In the genomic region with DNA sequence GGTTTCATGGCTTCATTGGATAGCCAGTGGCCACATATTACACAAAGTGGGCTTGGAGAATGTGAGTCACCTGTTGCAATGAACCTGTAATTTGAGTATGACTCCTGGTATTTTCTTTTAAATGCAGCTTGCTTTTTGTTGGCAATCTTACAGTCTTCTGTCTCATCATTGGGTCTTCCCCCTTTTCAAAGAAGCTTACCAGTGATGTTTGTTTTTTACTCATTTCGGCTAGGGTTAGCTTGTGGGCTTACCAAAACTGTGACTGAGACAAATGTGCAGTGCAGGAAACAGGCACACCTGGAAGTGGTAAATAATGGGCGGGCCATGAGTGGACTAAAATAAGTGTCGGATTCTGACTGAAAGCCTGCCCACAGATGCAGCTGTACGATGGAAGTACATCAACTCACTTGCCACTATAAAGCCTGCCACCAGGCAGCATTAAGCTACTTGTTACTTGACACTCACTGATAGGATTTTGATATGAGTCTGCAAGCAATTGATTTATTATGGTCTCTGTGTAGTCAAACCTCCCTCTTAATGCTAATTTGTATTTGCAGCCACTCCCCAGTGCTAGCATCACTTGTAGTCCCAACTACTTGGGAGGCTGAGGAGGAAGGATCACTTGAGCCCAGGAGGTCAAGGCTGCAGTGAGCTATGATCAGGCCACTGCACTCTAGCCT, we compare ENCODE assay signal across 1 cellular context.
TF ChIP-seq lines count a peak whose summit lies in the region.

No MANE protein-coding gene starts in this region.

TF ChIP-seq in GM12878, 131 proteins besides CTCF, POLR2A, EP300 and RAD21 (continues in another document):
- TF ChIP-seq, protein P1, sequence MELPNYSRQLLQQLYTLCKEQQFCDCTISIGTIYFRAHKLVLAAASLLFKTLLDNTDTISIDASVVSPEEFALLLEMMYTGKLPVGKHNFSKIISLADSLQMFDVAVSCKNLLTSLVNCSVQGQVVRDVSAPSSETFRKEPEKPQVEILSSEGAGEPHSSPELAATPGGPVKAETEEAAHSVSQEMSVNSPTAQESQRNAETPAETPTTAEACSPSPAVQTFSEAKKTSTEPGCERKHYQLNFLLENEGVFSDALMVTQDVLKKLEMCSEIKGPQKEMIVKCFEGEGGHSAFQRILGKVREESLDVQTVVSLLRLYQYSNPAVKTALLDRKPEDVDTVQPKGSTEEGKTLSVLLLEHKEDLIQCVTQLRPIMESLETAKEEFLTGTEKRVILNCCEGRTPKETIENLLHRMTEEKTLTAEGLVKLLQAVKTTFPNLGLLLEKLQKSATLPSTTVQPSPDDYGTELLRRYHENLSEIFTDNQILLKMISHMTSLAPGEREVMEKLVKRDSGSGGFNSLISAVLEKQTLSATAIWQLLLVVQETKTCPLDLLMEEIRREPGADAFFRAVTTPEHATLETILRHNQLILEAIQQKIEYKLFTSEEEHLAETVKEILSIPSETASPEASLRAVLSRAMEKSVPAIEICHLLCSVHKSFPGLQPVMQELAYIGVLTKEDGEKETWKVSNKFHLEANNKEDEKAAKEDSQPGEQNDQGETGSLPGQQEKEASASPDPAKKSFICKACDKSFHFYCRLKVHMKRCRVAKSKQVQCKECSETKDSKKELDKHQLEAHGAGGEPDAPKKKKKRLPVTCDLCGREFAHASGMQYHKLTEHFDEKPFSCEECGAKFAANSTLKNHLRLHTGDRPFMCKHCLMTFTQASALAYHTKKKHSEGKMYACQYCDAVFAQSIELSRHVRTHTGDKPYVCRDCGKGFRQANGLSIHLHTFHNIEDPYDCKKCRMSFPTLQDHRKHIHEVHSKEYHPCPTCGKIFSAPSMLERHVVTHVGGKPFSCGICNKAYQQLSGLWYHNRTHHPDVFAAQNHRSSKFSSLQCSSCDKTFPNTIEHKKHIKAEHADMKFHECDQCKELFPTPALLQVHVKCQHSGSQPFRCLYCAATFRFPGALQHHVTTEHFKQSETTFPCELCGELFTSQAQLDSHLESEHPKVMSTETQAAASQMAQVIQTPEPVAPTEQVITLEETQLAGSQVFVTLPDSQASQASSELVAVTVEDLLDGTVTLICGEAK (IDR thresholded peaks at IDR 0.05; ENCODE audit: borderline replicate concordance): no peak; the same call in 1 of the 2 replicates
- TF ChIP-seq EED (IDR thresholded peaks at IDR 0.05; ENCODE audit: low read depth) (peak; percentile 75), ZBED1 (IDR thresholded peaks at IDR 0.05; ENCODE audit: borderline replicate concordance) (0 out of 2 replicates have a peak, but pooled peaks have one; percentile 43), POLR2AphosphoS2 (IDR thresholded peaks at IDR 0.05; ENCODE audit: low read depth, low read length) (no peak), FOS (IDR thresholded peaks at IDR 0.05; ENCODE audit: borderline replicate concordance, extremely low read depth, insufficient read length) (no peak), NFIC (IDR thresholded peaks at IDR 0.05; ENCODE audit: low read depth, low read length) (peak; percentile 81), BCL11A (IDR thresholded peaks at IDR 0.05; ENCODE audit: low read depth, low read length) (peak; percentile 65), BRCA1 (IDR thresholded peaks at IDR 0.05; ENCODE audit: low read depth, low read length) (no peak), GATAD2B (conservative IDR thresholded peaks at IDR 0.05; ENCODE audit: low read depth) (0 out of 2 replicates have a peak, but pooled peaks have one; percentile 43), KAT2A (conservative IDR thresholded peaks at IDR 0.05; ENCODE audit: control insufficient read depth, low read depth, low read length) (no peak), ETV6 (conservative IDR thresholded peaks at IDR 0.05 in 1 of 2, IDR thresholded peaks at IDR 0.05 in 1 of 2; ENCODE audit: borderline replicate concordance in 1 of 2, low read depth in 1 of 2) (peak in 1 of 2 experiments; percentile 86; a peak in 2 of 4 replicates), SRF (IDR thresholded peaks at IDR 0.05; ENCODE audit: low read depth in 2 of 2, low read length in 2 of 2) (0 out of 4 replicates have a peak, but pooled peaks of 1 of the 2 experiments have one; percentile 31), HDGF (IDR thresholded peaks at IDR 0.05) (no peak), RB1 (IDR thresholded peaks at IDR 0.05; ENCODE audit: borderline replicate concordance) (no peak), NBN (IDR thresholded peaks at IDR 0.05) (peak; percentile 70; the same call in 1 of the 2 replicates), RCOR1 (conservative IDR thresholded peaks at IDR 0.05; ENCODE audit: low read depth, low read length) (no peak), SMAD5 (IDR thresholded peaks at IDR 0.05; ENCODE audit: low read depth) (no peak), IKZF1 (conservative IDR thresholded peaks at IDR 0.05) (peak; percentile 61), POU2F2 (IDR thresholded peaks at IDR 0.05; ENCODE audit: borderline replicate concordance, low read depth, low read length) (peak; percentile 44; the same call in 1 of the 3 replicates), ZZZ3 (IDR thresholded peaks at IDR 0.05; ENCODE audit: control insufficient read depth, insufficient read length, low read depth) (no peak), PAX5 (IDR thresholded peaks at IDR 0.05; ENCODE audit: borderline replicate concordance, low read depth, low read length) (0 out of 2 replicates have a peak, but pooled peaks have one; percentile 18), CREM (IDR thresholded peaks at IDR 0.05; ENCODE audit: low read depth) (peak; percentile 58), SUPT20H (IDR thresholded peaks at IDR 0.05; ENCODE audit: borderline replicate concordance, control insufficient read depth, low read depth, low read length) (no peak), SMC3 (IDR thresholded peaks at IDR 0.05; ENCODE audit: borderline replicate concordance, low read length) (no peak), SREBF1 (IDR thresholded peaks at IDR 0.05; ENCODE audit: low read length) (no peak), RBBP5 (conservative IDR thresholded peaks at IDR 0.05) (no peak), DPF2 (IDR thresholded peaks at IDR 0.05) (0 out of 2 replicates have a peak, but pooled peaks have one; percentile 51), SP1 (IDR thresholded peaks at IDR 0.05; ENCODE audit: low read depth, low read length) (peak; percentile 19), MEF2B (IDR thresholded peaks at IDR 0.05; ENCODE audit: partially characterized antibody, poor library complexity, severe bottlenecking) (peak; percentile 69), IRF4 (IDR thresholded peaks at IDR 0.05; ENCODE audit: low read depth, low read length) (peak; percentile 43; the same call in 1 of the 2 replicates)
- TF ChIP-seq, protein P2, sequence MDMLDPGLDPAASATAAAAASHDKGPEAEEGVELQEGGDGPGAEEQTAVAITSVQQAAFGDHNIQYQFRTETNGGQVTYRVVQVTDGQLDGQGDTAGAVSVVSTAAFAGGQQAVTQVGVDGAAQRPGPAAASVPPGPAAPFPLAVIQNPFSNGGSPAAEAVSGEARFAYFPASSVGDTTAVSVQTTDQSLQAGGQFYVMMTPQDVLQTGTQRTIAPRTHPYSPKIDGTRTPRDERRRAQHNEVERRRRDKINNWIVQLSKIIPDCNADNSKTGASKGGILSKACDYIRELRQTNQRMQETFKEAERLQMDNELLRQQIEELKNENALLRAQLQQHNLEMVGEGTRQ (IDR thresholded peaks at IDR 0.05; ENCODE audit: borderline replicate concordance, low read depth, low read length): no peak
- TF ChIP-seq, protein P3, sequence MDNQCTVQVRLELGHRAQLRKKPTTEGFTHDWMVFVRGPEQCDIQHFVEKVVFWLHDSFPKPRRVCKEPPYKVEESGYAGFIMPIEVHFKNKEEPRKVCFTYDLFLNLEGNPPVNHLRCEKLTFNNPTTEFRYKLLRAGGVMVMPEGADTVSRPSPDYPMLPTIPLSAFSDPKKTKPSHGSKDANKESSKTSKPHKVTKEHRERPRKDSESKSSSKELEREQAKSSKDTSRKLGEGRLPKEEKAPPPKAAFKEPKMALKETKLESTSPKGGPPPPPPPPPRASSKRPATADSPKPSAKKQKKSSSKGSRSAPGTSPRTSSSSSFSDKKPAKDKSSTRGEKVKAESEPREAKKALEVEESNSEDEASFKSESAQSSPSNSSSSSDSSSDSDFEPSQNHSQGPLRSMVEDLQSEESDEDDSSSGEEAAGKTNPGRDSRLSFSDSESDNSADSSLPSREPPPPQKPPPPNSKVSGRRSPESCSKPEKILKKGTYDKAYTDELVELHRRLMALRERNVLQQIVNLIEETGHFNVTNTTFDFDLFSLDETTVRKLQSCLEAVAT (IDR thresholded peaks at IDR 0.05): peak; percentile 95
- TF ChIP-seq, protein P4, sequence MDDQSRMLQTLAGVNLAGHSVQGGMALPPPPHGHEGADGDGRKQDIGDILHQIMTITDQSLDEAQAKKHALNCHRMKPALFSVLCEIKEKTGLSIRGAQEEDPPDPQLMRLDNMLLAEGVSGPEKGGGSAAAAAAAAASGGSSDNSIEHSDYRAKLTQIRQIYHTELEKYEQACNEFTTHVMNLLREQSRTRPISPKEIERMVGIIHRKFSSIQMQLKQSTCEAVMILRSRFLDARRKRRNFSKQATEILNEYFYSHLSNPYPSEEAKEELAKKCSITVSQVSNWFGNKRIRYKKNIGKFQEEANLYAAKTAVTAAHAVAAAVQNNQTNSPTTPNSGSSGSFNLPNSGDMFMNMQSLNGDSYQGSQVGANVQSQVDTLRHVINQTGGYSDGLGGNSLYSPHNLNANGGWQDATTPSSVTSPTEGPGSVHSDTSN (IDR thresholded peaks at IDR 0.05; ENCODE audit: insufficient replicate concordance, low read depth, low read length): peak; percentile 78
- TF ChIP-seq, protein P5, sequence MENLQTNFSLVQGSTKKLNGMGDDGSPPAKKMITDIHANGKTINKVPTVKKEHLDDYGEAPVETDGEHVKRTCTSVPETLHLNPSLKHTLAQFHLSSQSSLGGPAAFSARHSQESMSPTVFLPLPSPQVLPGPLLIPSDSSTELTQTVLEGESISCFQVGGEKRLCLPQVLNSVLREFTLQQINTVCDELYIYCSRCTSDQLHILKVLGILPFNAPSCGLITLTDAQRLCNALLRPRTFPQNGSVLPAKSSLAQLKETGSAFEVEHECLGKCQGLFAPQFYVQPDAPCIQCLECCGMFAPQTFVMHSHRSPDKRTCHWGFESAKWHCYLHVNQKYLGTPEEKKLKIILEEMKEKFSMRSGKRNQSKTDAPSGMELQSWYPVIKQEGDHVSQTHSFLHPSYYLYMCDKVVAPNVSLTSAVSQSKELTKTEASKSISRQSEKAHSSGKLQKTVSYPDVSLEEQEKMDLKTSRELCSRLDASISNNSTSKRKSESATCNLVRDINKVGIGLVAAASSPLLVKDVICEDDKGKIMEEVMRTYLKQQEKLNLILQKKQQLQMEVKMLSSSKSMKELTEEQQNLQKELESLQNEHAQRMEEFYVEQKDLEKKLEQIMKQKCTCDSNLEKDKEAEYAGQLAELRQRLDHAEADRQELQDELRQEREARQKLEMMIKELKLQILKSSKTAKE (IDR thresholded peaks at IDR 0.05; ENCODE audit: low read depth, poor library complexity, severe bottlenecking): peak; percentile 81
- TF ChIP-seq, protein P6, sequence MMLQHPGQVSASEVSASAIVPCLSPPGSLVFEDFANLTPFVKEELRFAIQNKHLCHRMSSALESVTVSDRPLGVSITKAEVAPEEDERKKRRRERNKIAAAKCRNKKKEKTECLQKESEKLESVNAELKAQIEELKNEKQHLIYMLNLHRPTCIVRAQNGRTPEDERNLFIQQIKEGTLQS (IDR thresholded peaks at IDR 0.05; ENCODE audit: borderline replicate concordance, extremely low read depth, low read depth, low read length): no peak
- TF ChIP-seq, protein P7, sequence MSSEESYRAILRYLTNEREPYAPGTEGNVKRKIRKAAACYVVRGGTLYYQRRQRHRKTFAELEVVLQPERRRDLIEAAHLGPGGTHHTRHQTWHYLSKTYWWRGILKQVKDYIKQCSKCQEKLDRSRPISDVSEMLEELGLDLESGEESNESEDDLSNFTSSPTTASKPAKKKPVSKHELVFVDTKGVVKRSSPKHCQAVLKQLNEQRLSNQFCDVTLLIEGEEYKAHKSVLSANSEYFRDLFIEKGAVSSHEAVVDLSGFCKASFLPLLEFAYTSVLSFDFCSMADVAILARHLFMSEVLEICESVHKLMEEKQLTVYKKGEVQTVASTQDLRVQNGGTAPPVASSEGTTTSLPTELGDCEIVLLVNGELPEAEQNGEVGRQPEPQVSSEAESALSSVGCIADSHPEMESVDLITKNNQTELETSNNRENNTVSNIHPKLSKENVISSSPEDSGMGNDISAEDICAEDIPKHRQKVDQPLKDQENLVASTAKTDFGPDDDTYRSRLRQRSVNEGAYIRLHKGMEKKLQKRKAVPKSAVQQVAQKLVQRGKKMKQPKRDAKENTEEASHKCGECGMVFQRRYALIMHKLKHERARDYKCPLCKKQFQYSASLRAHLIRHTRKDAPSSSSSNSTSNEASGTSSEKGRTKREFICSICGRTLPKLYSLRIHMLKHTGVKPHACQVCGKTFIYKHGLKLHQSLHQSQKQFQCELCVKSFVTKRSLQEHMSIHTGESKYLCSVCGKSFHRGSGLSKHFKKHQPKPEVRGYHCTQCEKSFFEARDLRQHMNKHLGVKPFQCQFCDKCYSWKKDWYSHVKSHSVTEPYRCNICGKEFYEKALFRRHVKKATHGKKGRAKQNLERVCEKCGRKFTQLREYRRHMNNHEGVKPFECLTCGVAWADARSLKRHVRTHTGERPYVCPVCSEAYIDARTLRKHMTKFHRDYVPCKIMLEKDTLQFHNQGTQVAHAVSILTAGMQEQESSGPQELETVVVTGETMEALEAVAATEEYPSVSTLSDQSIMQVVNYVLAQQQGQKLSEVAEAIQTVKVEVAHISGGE (CRISPR knock-in tag; IDR thresholded peaks at IDR 0.05): no peak
- TF ChIP-seq, protein P8, sequence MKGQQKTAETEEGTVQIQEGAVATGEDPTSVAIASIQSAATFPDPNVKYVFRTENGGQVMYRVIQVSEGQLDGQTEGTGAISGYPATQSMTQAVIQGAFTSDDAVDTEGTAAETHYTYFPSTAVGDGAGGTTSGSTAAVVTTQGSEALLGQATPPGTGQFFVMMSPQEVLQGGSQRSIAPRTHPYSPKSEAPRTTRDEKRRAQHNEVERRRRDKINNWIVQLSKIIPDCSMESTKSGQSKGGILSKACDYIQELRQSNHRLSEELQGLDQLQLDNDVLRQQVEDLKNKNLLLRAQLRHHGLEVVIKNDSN (IDR thresholded peaks at IDR 0.05; ENCODE audit: borderline replicate concordance, extremely low read length, insufficient read depth, low read depth, low read length): no peak
- TF ChIP-seq, protein P9, sequence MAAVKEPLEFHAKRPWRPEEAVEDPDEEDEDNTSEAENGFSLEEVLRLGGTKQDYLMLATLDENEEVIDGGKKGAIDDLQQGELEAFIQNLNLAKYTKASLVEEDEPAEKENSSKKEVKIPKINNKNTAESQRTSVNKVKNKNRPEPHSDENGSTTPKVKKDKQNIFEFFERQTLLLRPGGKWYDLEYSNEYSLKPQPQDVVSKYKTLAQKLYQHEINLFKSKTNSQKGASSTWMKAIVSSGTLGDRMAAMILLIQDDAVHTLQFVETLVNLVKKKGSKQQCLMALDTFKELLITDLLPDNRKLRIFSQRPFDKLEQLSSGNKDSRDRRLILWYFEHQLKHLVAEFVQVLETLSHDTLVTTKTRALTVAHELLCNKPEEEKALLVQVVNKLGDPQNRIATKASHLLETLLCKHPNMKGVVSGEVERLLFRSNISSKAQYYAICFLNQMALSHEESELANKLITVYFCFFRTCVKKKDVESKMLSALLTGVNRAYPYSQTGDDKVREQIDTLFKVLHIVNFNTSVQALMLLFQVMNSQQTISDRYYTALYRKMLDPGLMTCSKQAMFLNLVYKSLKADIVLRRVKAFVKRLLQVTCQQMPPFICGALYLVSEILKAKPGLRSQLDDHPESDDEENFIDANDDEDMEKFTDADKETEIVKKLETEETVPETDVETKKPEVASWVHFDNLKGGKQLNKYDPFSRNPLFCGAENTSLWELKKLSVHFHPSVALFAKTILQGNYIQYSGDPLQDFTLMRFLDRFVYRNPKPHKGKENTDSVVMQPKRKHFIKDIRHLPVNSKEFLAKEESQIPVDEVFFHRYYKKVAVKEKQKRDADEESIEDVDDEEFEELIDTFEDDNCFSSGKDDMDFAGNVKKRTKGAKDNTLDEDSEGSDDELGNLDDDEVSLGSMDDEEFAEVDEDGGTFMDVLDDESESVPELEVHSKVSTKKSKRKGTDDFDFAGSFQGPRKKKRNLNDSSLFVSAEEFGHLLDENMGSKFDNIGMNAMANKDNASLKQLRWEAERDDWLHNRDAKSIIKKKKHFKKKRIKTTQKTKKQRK (IDR thresholded peaks at IDR 0.05; ENCODE audit: low read depth, low read length): no peak
